13 cellular contexts compared by ENCODE assay signal in the genomic region with DNA sequence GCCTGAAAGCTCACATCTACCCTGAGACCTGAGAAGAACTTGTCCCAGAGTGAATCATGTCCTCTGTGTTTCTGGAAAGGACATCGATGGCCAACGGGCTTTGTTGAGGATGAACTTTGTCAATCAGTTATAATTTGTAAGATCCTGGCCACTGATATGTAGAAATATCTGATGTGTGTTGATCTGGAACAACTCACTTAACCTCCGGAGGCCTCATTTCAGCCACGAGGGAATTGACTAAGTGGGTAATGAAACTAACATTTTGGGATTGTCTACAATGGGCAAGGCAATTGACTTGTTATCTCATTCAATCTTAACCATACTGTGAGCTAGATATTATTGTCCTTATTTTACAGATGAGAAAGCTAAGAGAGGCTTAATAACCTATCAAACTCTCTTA.
DNase-seq lines count a peak whose midpoint lies in the region; ATAC-seq and TF ChIP-seq lines count a peak whose summit lies in the region.
"Had no signal": no experiment of that assay in that cellular context is flagged by ENCODE, and none has a peak within 500 bp of the region (broad histone marks: within the 10 kb centered on the region; RNA-seq: fewer than 3 reads in every experiment).

No MANE protein-coding gene starts in this region.

- no peaks in the 10 kb centered on the region for H3K36me3 ChIP-seq in RWPE2 (ENCODE audit: low read depth)
- H3K36me3 ChIP-seq: BLaER1 had no signal

- in situ Hi-C loops in Caki2 (cut with HindIII; ENCODE audit: low pct_unique_long_range_greater_than_20kb, low sequenced_read_pairs), result no loop called here
- in situ Hi-C loops in KBM-7 (cut with MboI; ENCODE audit: low pct_unique_long_range_greater_than_20kb, low sequenced_read_pairs), result no loop called here

- H3K27me3 ChIP-seq in RWPE2 (ENCODE audit: insufficient read depth, poor library complexity, severe bottlenecking), result no peaks in the 10 kb centered on the region
- H3K27me3 ChIP-seq: BLaER1 had no signal

- H3K9me3 ChIP-seq in RWPE2 (ENCODE audit: severe bottlenecking), result no peaks in the 10 kb centered on the region
- H3K9me3 ChIP-seq: BLaER1 had no signal

- peak; percentile 73 for DNase-seq in Caki2 (ENCODE audit: low read depth)
- DNase-seq in RWPE2 (ENCODE audit: low spot score), result no peak
- DNase-seq in kidney tubule cell (ENCODE audit: low spot score), result peak; percentile 33
- no peak for DNase-seq in activated CD4-positive, alpha-beta T cell treated with anti-CD3 and anti-CD28 coated beads, Interleukin-2, amount 50 U/mL, for 1 hour
- no peak for DNase-seq in NCI-H82 treated with DMSO at 0.1 percent for 48 hours (lab: John Stamatoyannopoulos, UW; ENCODE audit: unreplicated experiment)
- no peak for DNase-seq in KBM-7
- DNase-seq: AML-193; CD8-positive, alpha-beta memory T cell; DMS 273 treated with DMSO at 0.1 percent for 48 hours; H9 had no signal

- peaks cover 16% of the 10 kb centered on the region for H3K4me1 ChIP-seq in RWPE2 (ENCODE audit: insufficient read depth, poor library complexity, severe bottlenecking)
- H3K4me1 ChIP-seq: BLaER1 had no signal

- H3K4me3 ChIP-seq in RWPE2 (ENCODE audit: severe bottlenecking), result no peak overlapping the region
- H3K4me3 ChIP-seq: BLaER1, GM23338 had no signal

- ATAC-seq in RWPE2 (ENCODE audit: low read depth) (no peak), GM18870 (IDR thresholded peaks at IDR 0.05; ENCODE audit: unreplicated experiment) (no peak)
- ATAC-seq: GM23338 had no signal

- H3K27ac ChIP-seq in RWPE2 (ENCODE audit: poor library complexity, severe bottlenecking), result peak overlapping the region; percentile 13
- H3K27ac ChIP-seq: BLaER1 had no signal

- no peak for TF ChIP-seq CTCF in RWPE2 (IDR thresholded peaks at IDR 0.05; ENCODE audit: poor library complexity, severe bottlenecking)

Comparison
In these comparisons a context has a peak if more than half of its experiments do, and no peak if none do; other contexts are left out.
1. DNase-seq: peak in Caki2 (single experiment) and kidney tubule cell (single experiment); none in RWPE2 (single experiment), activated CD4-positive, alpha-beta T cell treated with anti-CD3 and anti-CD28 coated beads, Interleukin-2, amount 50 U/mL, for 1 hour (single experiment), NCI-H82 treated with DMSO at 0.1 percent for 48 hours (single experiment) and KBM-7 (single experiment).